Comparison of ENCODE assay signal across 1 cellular context in the genomic region with DNA sequence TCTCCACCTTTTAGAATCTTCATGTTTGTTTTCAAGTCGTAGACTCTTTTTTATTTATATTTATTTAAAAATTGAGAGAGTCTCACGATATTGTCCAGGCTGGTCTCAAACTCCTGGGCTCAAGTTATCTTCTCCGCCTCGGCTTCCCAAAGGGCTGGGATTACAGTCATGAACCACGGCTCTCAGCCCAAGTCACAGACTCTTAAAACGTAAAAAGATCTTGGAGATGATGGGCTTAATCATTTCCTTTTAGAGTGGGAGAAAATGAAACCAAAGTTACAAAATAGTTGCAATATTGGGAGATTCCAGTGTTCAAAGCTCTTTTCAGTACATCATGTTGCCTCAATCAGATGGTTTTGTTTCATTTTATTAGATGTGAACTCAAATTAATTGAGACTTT.
TF ChIP-seq lines count a peak whose summit lies in the region.

No MANE protein-coding gene starts in this region.

TF ChIP-seq in HepG2, 621 proteins besides CTCF, POLR2A, EP300 and RAD21 (continued from another document):
- TF ChIP-seq, protein P1, sequence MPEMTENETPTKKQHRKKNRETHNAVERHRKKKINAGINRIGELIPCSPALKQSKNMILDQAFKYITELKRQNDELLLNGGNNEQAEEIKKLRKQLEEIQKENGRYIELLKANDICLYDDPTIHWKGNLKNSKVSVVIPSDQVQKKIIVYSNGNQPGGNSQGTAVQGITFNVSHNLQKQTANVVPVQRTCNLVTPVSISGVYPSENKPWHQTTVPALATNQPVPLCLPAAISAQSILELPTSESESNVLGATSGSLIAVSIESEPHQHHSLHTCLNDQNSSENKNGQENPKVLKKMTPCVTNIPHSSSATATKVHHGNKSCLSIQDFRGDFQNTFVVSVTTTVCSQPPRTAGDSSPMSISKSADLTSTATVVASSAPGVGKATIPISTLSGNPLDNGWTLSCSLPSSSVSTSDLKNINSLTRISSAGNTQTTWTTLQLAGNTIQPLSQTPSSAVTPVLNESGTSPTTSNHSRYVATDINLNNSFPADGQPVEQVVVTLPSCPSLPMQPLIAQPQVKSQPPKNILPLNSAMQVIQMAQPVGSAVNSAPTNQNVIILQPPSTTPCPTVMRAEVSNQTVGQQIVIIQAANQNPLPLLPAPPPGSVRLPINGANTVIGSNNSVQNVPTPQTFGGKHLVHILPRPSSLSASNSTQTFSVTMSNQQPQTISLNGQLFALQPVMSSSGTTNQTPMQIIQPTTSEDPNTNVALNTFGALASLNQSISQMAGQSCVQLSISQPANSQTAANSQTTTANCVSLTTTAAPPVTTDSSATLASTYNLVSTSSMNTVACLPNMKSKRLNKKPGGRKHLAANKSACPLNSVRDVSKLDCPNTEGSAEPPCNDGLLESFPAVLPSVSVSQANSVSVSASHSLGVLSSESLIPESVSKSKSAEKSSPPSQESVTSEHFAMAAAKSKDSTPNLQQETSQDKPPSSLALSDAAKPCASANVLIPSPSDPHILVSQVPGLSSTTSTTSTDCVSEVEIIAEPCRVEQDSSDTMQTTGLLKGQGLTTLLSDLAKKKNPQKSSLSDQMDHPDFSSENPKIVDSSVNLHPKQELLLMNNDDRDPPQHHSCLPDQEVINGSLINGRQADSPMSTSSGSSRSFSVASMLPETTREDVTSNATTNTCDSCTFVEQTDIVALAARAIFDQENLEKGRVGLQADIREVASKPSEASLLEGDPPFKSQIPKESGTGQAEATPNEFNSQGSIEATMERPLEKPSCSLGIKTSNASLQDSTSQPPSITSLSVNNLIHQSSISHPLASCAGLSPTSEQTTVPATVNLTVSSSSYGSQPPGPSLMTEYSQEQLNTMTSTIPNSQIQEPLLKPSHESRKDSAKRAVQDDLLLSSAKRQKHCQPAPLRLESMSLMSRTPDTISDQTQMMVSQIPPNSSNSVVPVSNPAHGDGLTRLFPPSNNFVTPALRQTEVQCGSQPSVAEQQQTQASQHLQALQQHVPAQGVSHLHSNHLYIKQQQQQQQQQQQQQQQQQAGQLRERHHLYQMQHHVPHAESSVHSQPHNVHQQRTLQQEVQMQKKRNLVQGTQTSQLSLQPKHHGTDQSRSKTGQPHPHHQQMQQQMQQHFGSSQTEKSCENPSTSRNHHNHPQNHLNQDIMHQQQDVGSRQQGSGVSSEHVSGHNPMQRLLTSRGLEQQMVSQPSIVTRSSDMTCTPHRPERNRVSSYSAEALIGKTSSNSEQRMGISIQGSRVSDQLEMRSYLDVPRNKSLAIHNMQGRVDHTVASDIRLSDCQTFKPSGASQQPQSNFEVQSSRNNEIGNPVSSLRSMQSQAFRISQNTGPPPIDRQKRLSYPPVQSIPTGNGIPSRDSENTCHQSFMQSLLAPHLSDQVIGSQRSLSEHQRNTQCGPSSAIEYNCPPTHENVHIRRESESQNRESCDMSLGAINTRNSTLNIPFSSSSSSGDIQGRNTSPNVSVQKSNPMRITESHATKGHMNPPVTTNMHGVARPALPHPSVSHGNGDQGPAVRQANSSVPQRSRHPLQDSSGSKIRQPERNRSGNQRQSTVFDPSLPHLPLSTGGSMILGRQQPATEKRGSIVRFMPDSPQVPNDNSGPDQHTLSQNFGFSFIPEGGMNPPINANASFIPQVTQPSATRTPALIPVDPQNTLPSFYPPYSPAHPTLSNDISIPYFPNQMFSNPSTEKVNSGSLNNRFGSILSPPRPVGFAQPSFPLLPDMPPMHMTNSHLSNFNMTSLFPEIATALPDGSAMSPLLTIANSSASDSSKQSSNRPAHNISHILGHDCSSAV (CRISPR knock-in tag; IDR thresholded peaks at IDR 0.05; ENCODE audit: borderline replicate concordance): no peak
- TF ChIP-seq, protein P2, sequence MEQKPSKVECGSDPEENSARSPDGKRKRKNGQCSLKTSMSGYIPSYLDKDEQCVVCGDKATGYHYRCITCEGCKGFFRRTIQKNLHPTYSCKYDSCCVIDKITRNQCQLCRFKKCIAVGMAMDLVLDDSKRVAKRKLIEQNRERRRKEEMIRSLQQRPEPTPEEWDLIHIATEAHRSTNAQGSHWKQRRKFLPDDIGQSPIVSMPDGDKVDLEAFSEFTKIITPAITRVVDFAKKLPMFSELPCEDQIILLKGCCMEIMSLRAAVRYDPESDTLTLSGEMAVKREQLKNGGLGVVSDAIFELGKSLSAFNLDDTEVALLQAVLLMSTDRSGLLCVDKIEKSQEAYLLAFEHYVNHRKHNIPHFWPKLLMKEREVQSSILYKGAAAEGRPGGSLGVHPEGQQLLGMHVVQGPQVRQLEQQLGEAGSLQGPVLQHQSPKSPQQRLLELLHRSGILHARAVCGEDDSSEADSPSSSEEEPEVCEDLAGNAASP (CRISPR knock-in tag; IDR thresholded peaks at IDR 0.05; ENCODE audit: borderline replicate concordance): no peak
- TF ChIP-seq U2AF2 (IDR thresholded peaks at IDR 0.05; ENCODE audit: low read depth, low read length): no peak
- TF ChIP-seq FOXJ3 (CRISPR knock-in tag; IDR thresholded peaks at IDR 0.05; ENCODE audit: borderline replicate concordance): no peak
- no peak for TF ChIP-seq JUND (CRISPR knock-in tag; IDR thresholded peaks at IDR 0.05)
